ENCODE assay signal across 32 cellular contexts in the genomic region with DNA sequence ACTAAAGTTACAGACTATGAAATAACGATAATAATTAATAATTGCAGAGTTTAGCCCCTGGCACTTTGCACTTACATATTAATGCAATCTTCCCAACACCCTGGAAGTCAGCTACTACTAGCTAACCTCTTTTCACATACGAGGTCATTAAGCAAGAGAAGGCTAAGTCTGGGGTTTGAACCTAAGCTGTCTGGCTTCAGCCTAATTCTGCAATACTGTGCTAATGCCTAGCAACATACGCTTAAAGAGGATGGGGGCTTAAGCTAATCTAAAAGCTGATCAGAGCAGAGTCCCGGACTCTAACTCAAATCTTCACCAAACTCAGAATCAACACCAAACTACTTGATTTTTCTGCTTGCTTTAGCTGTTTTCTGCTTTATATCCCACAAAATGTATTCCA.
"Had no signal": no experiment of that assay in that cellular context is flagged by ENCODE, and none has a peak within 500 bp of the region (broad histone marks: within the 10 kb centered on the region; RNA-seq: fewer than 3 reads in every experiment).

No MANE protein-coding gene starts in this region.

- H3K4me3 Mint-ChIP-seq: activated CD4-positive, alpha-beta memory T cell treated with anti-CD3 and anti-CD28 coated beads, Interleukin-2, amount 10 ng/mL, durations not matched to agents 7 days and 5 days; activated CD4-positive, alpha-beta T cell treated with anti-CD3 and anti-CD28 coated beads, Interleukin-2, amount 10 ng/mL, durations not matched to agents 7 days and 5 days; activated naive CD8-positive, alpha-beta T cell; activated T-cell treated with anti-CD3 and anti-CD28 coated beads, Interleukin-2, amount 50 U/mL, for 4 hours; activated T-helper 17 cell treated with anti-CD3 and anti-CD28 coated beads, Interleukin-2, amount 50 U/mL, for 72 hours; central memory CD8-positive, alpha-beta T cell; dendritic cell treated with granulocyte-macrophage colony-stimulating factor and Interleukin-4, amounts not matched to agents 40 ng/mL and 50 ng/mL, for 4 days; endodermal cell; T-helper 17 cell; T-helper 2 cell treated with Interferon-gamma antibody and Interleukin-4, amounts not matched to agents 5 μg/mL and 100 μg/mL, for 36 hours had no signal

- H3K36me3 ChIP-seq: brain microvascular endothelial cell, esophagus muscularis mucosa, gastrocnemius medialis, heart left ventricle had no signal

- H3K4me1 ChIP-seq: esophagus muscularis mucosa, foreskin keratinocyte, gastrocnemius medialis, heart left ventricle had no signal

- H3K27ac ChIP-seq: brain microvascular endothelial cell, coronary artery, dorsolateral prefrontal cortex, esophagus muscularis mucosa, foreskin keratinocyte, gastrocnemius medialis, heart left ventricle had no signal

- H3K9me3 ChIP-seq: esophagus muscularis mucosa, gastrocnemius medialis, heart left ventricle had no signal

- H3K27ac Mint-ChIP-seq: activated CD4-positive, alpha-beta memory T cell treated with anti-CD3 and anti-CD28 coated beads, Interleukin-2, amount 10 ng/mL, durations not matched to agents 7 days and 5 days; activated CD4-positive, alpha-beta T cell treated with anti-CD3 and anti-CD28 coated beads, Interleukin-2, amount 10 ng/mL, durations not matched to agents 7 days and 5 days; activated naive CD8-positive, alpha-beta T cell; activated T-helper 17 cell treated with anti-CD3 and anti-CD28 coated beads, Interleukin-2, amount 50 U/mL, for 72 hours; dendritic cell treated with granulocyte-macrophage colony-stimulating factor and Interleukin-4, amounts not matched to agents 40 ng/mL and 50 ng/mL, for 4 days; endodermal cell; T-helper 17 cell; T-helper 2 cell treated with Interferon-gamma antibody and Interleukin-4, amounts not matched to agents 5 μg/mL and 100 μg/mL, for 36 hours had no signal

- H3K4me3 ChIP-seq: coronary artery, dorsolateral prefrontal cortex, esophagus muscularis mucosa, gastrocnemius medialis, heart left ventricle had no signal

- H3K9me3 Mint-ChIP-seq: activated CD4-positive, alpha-beta memory T cell treated with anti-CD3 and anti-CD28 coated beads, Interleukin-2, amount 10 ng/mL, durations not matched to agents 7 days and 5 days; activated CD4-positive, alpha-beta T cell treated with anti-CD3 and anti-CD28 coated beads, Interleukin-2, amount 10 ng/mL, durations not matched to agents 7 days and 5 days; dendritic cell treated with granulocyte-macrophage colony-stimulating factor and Interleukin-4, amounts not matched to agents 40 ng/mL and 50 ng/mL, for 4 days; endodermal cell; T-helper 2 cell treated with Interferon-gamma antibody and Interleukin-4, amounts not matched to agents 5 μg/mL and 100 μg/mL, for 36 hours had no signal

- DNase-seq: activated CD4-positive, alpha-beta memory T cell treated with anti-CD3 and anti-CD28 coated beads, Interleukin-2, amount 10 ng/mL, durations not matched to agents 7 days and 5 days; activated CD4-positive, alpha-beta T cell treated with anti-CD3 and anti-CD28 coated beads for 1 hour; activated CD4-positive, alpha-beta T cell treated with anti-CD3 and anti-CD28 coated beads for 4 hours; activated CD4-positive, alpha-beta T cell treated with anti-CD3 and anti-CD28 coated beads, Interleukin-2, amount 10 ng/mL, durations not matched to agents 7 days and 5 days; activated CD4-positive, alpha-beta T cell treated with anti-CD3 and anti-CD28 coated beads, Interleukin-2, amount 50 U/mL, for 4 hours; activated CD4-positive, CD25-positive, alpha-beta regulatory T cell; activated CD8-positive, alpha-beta memory T cell treated with anti-CD3 and anti-CD28 coated beads for 24 hours; activated effector memory CD4-positive, alpha-beta T cell treated with Interleukin-2 at 50 U/mL for 16 hours; activated gamma-delta T cell treated with Interleukin-2 at 50 U/mL for 16 hours; activated naive CD4-positive, alpha-beta T cell treated with anti-CD3 and anti-CD28 coated beads, Interleukin-2, amount 50 U/mL, for 16 hours; activated naive CD4-positive, alpha-beta T cell treated with Interleukin-2 at 50 U/mL for 16 hours; activated T-cell treated with anti-CD3 and anti-CD28 coated beads, Interleukin-2, amount 50 U/mL, for 4 hours; amniotic stem cell; anterior cingulate cortex; brain microvascular endothelial cell; dorsolateral prefrontal cortex; effector memory CD4-positive, alpha-beta T cell; endodermal cell; erythroblast; foreskin keratinocyte; gastrocnemius medialis; glutamatergic neuron; heart left ventricle; T-helper 17 cell; T1000 had no signal

- H3K27me3 ChIP-seq: brain microvascular endothelial cell, esophagus muscularis mucosa, foreskin keratinocyte, gastrocnemius medialis, heart left ventricle had no signal

- ATAC-seq: activated T-cell treated with anti-CD3 and anti-CD28 coated beads, Interleukin-2, amount 50 U/mL, for 4 hours; activated T-helper 17 cell treated with anti-CD3 and anti-CD28 coated beads, Interleukin-2, amount 50 U/mL, for 72 hours; foreskin keratinocyte; gastrocnemius medialis; heart left ventricle; T-helper 17 cell had no signal

- H3K36me3 Mint-ChIP-seq: activated naive CD8-positive, alpha-beta T cell had no signal

- H3K27me3 Mint-ChIP-seq: activated CD4-positive, alpha-beta memory T cell treated with anti-CD3 and anti-CD28 coated beads, Interleukin-2, amount 10 ng/mL, durations not matched to agents 7 days and 5 days; activated CD4-positive, alpha-beta T cell treated with anti-CD3 and anti-CD28 coated beads, Interleukin-2, amount 10 ng/mL, durations not matched to agents 7 days and 5 days; activated naive CD8-positive, alpha-beta T cell; activated T-helper 17 cell treated with anti-CD3 and anti-CD28 coated beads, Interleukin-2, amount 50 U/mL, for 72 hours; central memory CD8-positive, alpha-beta T cell; dendritic cell treated with granulocyte-macrophage colony-stimulating factor and Interleukin-4, amounts not matched to agents 40 ng/mL and 50 ng/mL, for 4 days; T-helper 17 cell had no signal

- H3K4me1 Mint-ChIP-seq: activated CD4-positive, alpha-beta memory T cell treated with anti-CD3 and anti-CD28 coated beads, Interleukin-2, amount 10 ng/mL, durations not matched to agents 7 days and 5 days; activated CD4-positive, alpha-beta T cell treated with anti-CD3 and anti-CD28 coated beads, Interleukin-2, amount 10 ng/mL, durations not matched to agents 7 days and 5 days; activated T-helper 17 cell treated with anti-CD3 and anti-CD28 coated beads, Interleukin-2, amount 50 U/mL, for 72 hours; central memory CD8-positive, alpha-beta T cell; T-helper 17 cell had no signal
